In genomic region chr1:10430216-10431064, GRCh38 we compare ENCODE assay signal across 8 cellular contexts. TPM values are rescaled to one million over a fixed set of nuclear protein-coding genes. Genes with fewer than 3 reads are reported as not detected.
DNase-seq lines count a peak whose midpoint lies in the region; ATAC-seq, FAIRE-seq and TF ChIP-seq lines count a peak whose summit lies in the region.

TSS of gene CENPS (plus strand) at chr1:10430433. CDS start at chr1:10430518, 85 bp downstream.

- H3K27ac ChIP-seq in DND-41 (ENCODE audit: low read length) = peak within 1 kb of the TSS; percentile 91
- peak within 1 kb of the TSS; percentile 88 for H3K27ac ChIP-seq in naive thymus-derived CD4-positive, alpha-beta T cell (ENCODE audit: low read depth, low read length)

- H3K4me1 ChIP-seq in DND-41 (ENCODE audit: insufficient read depth, low read length) = peaks cover 47% of the 10 kb centered on the region
- peaks cover 3 to 8% of the 10 kb centered on the region in 2 donors for H3K4me1 ChIP-seq in naive thymus-derived CD4-positive, alpha-beta T cell (ENCODE audit: control insufficient read depth in 2 of 2, insufficient read depth in 2 of 2, low read length in 2 of 2)

- TF ChIP-seq CTCF in DND-41 (IDR thresholded peaks at IDR 0.05; ENCODE audit: borderline replicate concordance, extremely low read depth, low read length, poor library complexity, severe bottlenecking) = peak; percentile 96

- FAIRE-seq in RCC 7860 (lab: Jason Lieb, UNC) = no peak

- H3K9me3 ChIP-seq in DND-41 (ENCODE audit: insufficient read depth, low read length, severe bottlenecking) = no peaks in the 10 kb centered on the region
- H3K9me3 ChIP-seq in naive thymus-derived CD4-positive, alpha-beta T cell (ENCODE audit: control insufficient read depth in 2 of 3, low read length in 3 of 3) = no peaks in the 10 kb centered on the region

- peaks cover 0 to 2% (median 0%) of the 10 kb centered on the region in 5 donors for H3K27me3 Mint-ChIP-seq in naive thymus-derived CD4-positive, alpha-beta T cell
- no peaks in the 10 kb centered on the region for H3K27me3 Mint-ChIP-seq in stimulated activated memory B cell treated with anti-CD40 and anti-IgM and Interleukin-4, amounts not matched to agents 10 μg/mL and 1 μg/mL and 100 μg/mL, for 72 hours

- H3K27me3 ChIP-seq in DND-41 (ENCODE audit: insufficient read depth, low read length, poor library complexity) = no peaks in the 10 kb centered on the region
- H3K27me3 ChIP-seq in naive thymus-derived CD4-positive, alpha-beta T cell (ENCODE audit: control insufficient read depth in 2 of 2, insufficient read depth in 2 of 2, low read length in 2 of 2) = no peaks in the 10 kb centered on the region

- peak within 1 kb of the TSS; percentile 92 for H3K4me2 ChIP-seq in DND-41 (ENCODE audit: insufficient read depth, low read length)

- POLR2A ChIA-PET in naive thymus-derived CD4-positive, alpha-beta T cell (lab: Charles Lee) = interaction anchor here (0.7 to 2.2 kb wide), 8 partner anchors 12 to 220 kb away, joined by 3 to 10 read pairs (median 4); partner anchors contain the start of genes KIF1B, PEX14 and PGD

- peak within 1 kb of the TSS; percentile 82 to 98 (median 88) for H3K4me3 Mint-ChIP-seq in naive thymus-derived CD4-positive, alpha-beta T cell
- H3K4me3 Mint-ChIP-seq in stimulated activated memory B cell treated with anti-CD40 and anti-IgM and Interleukin-4, amounts not matched to agents 10 μg/mL and 1 μg/mL and 100 μg/mL, for 72 hours = peak within 1 kb of the TSS; percentile 95

- peak within 1 kb of the TSS; percentile 32 to 72 for H3K4me3 ChIP-seq in DND-41 (ENCODE audit: low read depth in 1 of 2, low read length in 2 of 2)
- H3K4me3 ChIP-seq in naive thymus-derived CD4-positive, alpha-beta T cell (ENCODE audit: low read length) = peak within 1 kb of the TSS; percentile 97

- H3K36me3 ChIP-seq in DND-41 (ENCODE audit: insufficient read depth, low read length) = peaks cover 5% of the 10 kb centered on the region
- no peaks in the 10 kb centered on the region for H3K36me3 ChIP-seq in naive thymus-derived CD4-positive, alpha-beta T cell (ENCODE audit: control insufficient read depth in 2 of 3, insufficient read depth in 3 of 3, low read length in 3 of 3)

- H4K20me1 ChIP-seq in DND-41 (ENCODE audit: insufficient read depth, low read length) = no peaks in the 10 kb centered on the region

- intact Hi-C loops in naive thymus-derived CD4-positive, alpha-beta T cell (cut with micrococcal nuclease) = loop anchor here (1.0 to 5.0 kb wide), 6 partner anchors 32 to 520 kb away; partner anchors contain the start of genes DFFA (in 2 of the 2), CTNNBIP1 (in 1 of the 2) and UBE4B (in 1 of the 2)

- in situ Hi-C loops in KBM-7 (cut with MboI; ENCODE audit: low pct_unique_long_range_greater_than_20kb, low sequenced_read_pairs) = no loop called here

- H3K9me3 Mint-ChIP-seq in naive thymus-derived CD4-positive, alpha-beta T cell = no peaks in the 10 kb centered on the region
- H3K9me3 Mint-ChIP-seq in stimulated activated memory B cell treated with anti-CD40 and anti-IgM and Interleukin-4, amounts not matched to agents 10 μg/mL and 1 μg/mL and 100 μg/mL, for 72 hours = no peaks in the 10 kb centered on the region

- peak; percentile 87 for DNase-seq in DND-41
- DNase-seq in KBM-7 = peak; percentile 90
- peak; percentile 61 for DNase-seq in RCC 7860 (ENCODE audit: low spot score)
- DNase-seq in activated T-helper 1 cell treated with Interleukin-2 at 50 U/mL for 16 hours (ENCODE audit: low read depth) = peak; percentile 87
- peak; percentile 82 for DNase-seq in fibroblast of gingiva (ENCODE audit: low read depth)
- DNase-seq in naive thymus-derived CD4-positive, alpha-beta T cell = peak; percentile 68 to 96 (median 91)

- peak within 1 kb of the TSS; percentile 84 for H2AFZ ChIP-seq in DND-41 (ENCODE audit: low read depth, low read length)

- peaks cover 25% of the 10 kb centered on the region for H3K79me2 ChIP-seq in DND-41 (ENCODE audit: insufficient read depth, low read length)

- CTCF ChIA-PET in naive thymus-derived CD4-positive, alpha-beta T cell (lab: Charles Lee) = interaction anchor here (0.6 to 4.1 kb wide), 12 partner anchors 12 to 574 kb away, joined by 3 to 41 read pairs (median 4); partner anchors contain the start of gene KIF1B

- H3K9ac ChIP-seq in DND-41 (ENCODE audit: low read depth, low read length) = peak within 1 kb of the TSS; percentile 63

- H3K27ac Mint-ChIP-seq in naive thymus-derived CD4-positive, alpha-beta T cell = peak within 1 kb of the TSS; percentile 66 to 96 (median 92)
- H3K27ac Mint-ChIP-seq in stimulated activated memory B cell treated with anti-CD40 and anti-IgM and Interleukin-4, amounts not matched to agents 10 μg/mL and 1 μg/mL and 100 μg/mL, for 72 hours = peak within 1 kb of the TSS; percentile 98

- ATAC-seq in DND-41 (ENCODE audit: insufficient read depth, low read depth) (peak; percentile 80), GM21717 (IDR thresholded peaks at IDR 0.05; ENCODE audit: unreplicated experiment) (peak; percentile 64)
- ATAC-seq in naive thymus-derived CD4-positive, alpha-beta T cell = peak; percentile 93
- ATAC-seq in stimulated activated memory B cell treated with anti-CD40 and anti-IgM and Interleukin-4, amounts not matched to agents 10 μg/mL and 1 μg/mL and 100 μg/mL, for 72 hours = peak; percentile 91

- H3K4me1 Mint-ChIP-seq in naive thymus-derived CD4-positive, alpha-beta T cell = peaks cover 0 to 26% (median 20%) of the 10 kb centered on the region in 7 donors
- H3K4me1 Mint-ChIP-seq in stimulated activated memory B cell treated with anti-CD40 and anti-IgM and Interleukin-4, amounts not matched to agents 10 μg/mL and 1 μg/mL and 100 μg/mL, for 72 hours = peaks cover 45% of the 10 kb centered on the region

- H3K36me3 Mint-ChIP-seq in naive thymus-derived CD4-positive, alpha-beta T cell = no peaks in the 10 kb centered on the region
- H3K36me3 Mint-ChIP-seq in stimulated activated memory B cell treated with anti-CD40 and anti-IgM and Interleukin-4, amounts not matched to agents 10 μg/mL and 1 μg/mL and 100 μg/mL, for 72 hours = no peaks in the 10 kb centered on the region

RNA-seq across cellular contexts. Expression of gene CENPS, which starts in this region (rescaled TPM):
- total RNA-seq in naive thymus-derived CD4-positive, alpha-beta T cell = 10 to 100 TPM in 2 of 5 experiments, 1 to 10 TPM in 3; 5.4 to 13.0 (median 9.8) TPM
- 10 to 100 TPM in 1 of 2 donors, 1 to 10 TPM in 1; 8.7 to 13.2 TPM for polyA plus RNA-seq in naive thymus-derived CD4-positive, alpha-beta T cell

Comparison
In these comparisons a context has a peak if more than half of its experiments do, and no peak if none do; other contexts are left out.
1. Peak in every context shown above with its lines: DNase-seq, ATAC-seq, H3K4me3 ChIP-seq and H3K27ac ChIP-seq.